In the genomic region with DNA sequence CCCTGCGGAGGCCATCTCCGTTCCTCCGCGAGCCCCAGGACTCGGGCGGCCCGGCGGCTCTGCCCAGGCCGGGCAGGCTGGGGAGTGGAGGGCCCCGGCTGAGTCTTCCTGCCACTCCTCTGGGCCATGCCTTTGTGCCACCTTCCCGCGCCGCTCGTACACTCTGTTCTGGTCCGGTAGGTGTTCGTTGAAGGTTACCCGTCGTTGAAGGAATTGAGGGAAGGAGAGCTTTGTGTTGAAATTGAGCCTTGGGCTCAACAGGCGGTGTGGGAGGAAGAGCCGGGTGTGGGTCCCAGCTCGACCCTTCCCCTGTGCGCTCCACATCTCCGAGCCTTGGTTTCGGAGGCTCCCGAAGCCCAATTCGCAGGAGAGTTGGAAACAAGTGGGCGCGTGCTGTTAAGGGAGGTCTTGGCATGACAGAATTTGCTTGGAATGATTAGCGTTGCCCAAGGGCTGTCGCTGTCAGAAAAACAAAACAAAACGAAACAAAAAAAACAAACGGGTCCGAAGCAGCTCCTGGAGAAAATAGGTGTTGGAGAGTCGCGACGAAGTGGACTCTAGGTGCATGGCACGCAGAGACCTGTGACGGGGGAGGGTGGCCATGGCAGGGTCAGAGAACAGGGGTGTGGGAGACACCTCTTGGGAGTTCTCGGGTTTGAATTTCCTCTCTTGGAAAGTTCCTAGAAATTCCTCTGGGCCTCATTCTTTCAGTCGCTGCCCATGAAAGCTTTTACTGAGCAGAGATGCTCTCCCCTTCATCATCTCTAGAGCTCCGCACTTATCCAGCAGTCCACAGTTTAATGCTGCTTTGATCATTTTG, we compare ENCODE assay signal across 8 cellular contexts. TPM values are rescaled to one million over a fixed set of nuclear protein-coding genes. Genes with fewer than 3 reads are reported as not detected.
DNase-seq lines count a peak whose midpoint lies in the region; ATAC-seq, FAIRE-seq and TF ChIP-seq lines count a peak whose summit lies in the region.

No MANE protein-coding gene starts in this region.

- in situ Hi-C loops in HepG2 (cut with HindIII; ENCODE audit: extremely low pct_ligation_motif_present, low pct_unique_long_range_greater_than_20kb), result loop anchor here (25.0 kb wide), 1 partner anchor 1306 kb away; the partner anchor contains the start of genes MZT2B, SMPD4 and TUBA3E

- TF ChIP-seq EP300 in HepG2 (IDR thresholded peaks at IDR 0.05; ENCODE audit: low read depth in 2 of 2, low read length in 2 of 2), result no peak
- TF ChIP-seq EP300 in HepG2 (CRISPR knock-in tag; IDR thresholded peaks at IDR 0.05; ENCODE audit: borderline replicate concordance), result no peak

- peak overlapping the region; percentile 97 to 99 (median 98) for H3K4me3 Mint-ChIP-seq in brain

- H3K4me1 ChIP-seq in DND-41 (ENCODE audit: insufficient read depth, low read length) (peaks cover 51% of the 10 kb centered on the region), HUES6 (ENCODE audit: control insufficient read depth, insufficient read depth, low read length) (peaks cover 12% of the 10 kb centered on the region; the same call in 1 of the 2 replicates), HepG2 (ENCODE audit: insufficient read depth, low read length) (peaks cover 49% of the 10 kb centered on the region), thyroid gland (peaks cover 24 to 44% of the 10 kb centered on the region in 2 donors)

- H3K9ac ChIP-seq in DND-41 (ENCODE audit: low read depth, low read length) (peak overlapping the region; percentile 99), HUES6 (ENCODE audit: low read length) (peak overlapping the region; percentile 99), HepG2 (ENCODE audit: insufficient read depth, low read depth, low read length) (peak overlapping the region; percentile 97)

- H3K4me2 ChIP-seq in DND-41 (ENCODE audit: insufficient read depth, low read length) (peak overlapping the region; percentile 87), HepG2 (ENCODE audit: low read depth, low read length) (peak overlapping the region; percentile 79)

- peak overlapping the region; percentile 94 to 98 (median 96) for H3K27ac Mint-ChIP-seq in brain

- no peak for FAIRE-seq in HepG2 (lab: Jason Lieb, UNC)

- ATAC-seq in DND-41 (ENCODE audit: insufficient read depth, low read depth) (peak; percentile 33), GM21423 (IDR thresholded peaks at IDR 0.05; ENCODE audit: unreplicated experiment) (peak; percentile 23), HepG2 (peak; percentile 45), GM21526 (IDR thresholded peaks at IDR 0.05; ENCODE audit: low FRiP score, unreplicated experiment) (no peak)

- TF ChIP-seq POLR2A in HepG2 (IDR thresholded peaks at IDR 0.05; ENCODE audit: insufficient read depth in 1 of 2, low read depth in 2 of 2, low read length in 2 of 2), result no peak
- no peak for TF ChIP-seq POLR2A in thyroid gland (IDR thresholded peaks at IDR 0.05)

- TF ChIP-seq CTCF in DND-41 (IDR thresholded peaks at IDR 0.05; ENCODE audit: borderline replicate concordance, extremely low read depth, low read length, poor library complexity, severe bottlenecking) (no peak), brain (conservative IDR thresholded peaks at IDR 0.05) (no peak), HepG2 (CRISPR knock-in tag; IDR thresholded peaks at IDR 0.05) (no peak), thyroid gland (IDR thresholded peaks at IDR 0.05) (no peak)

- under 1% methylated on average over 31 of the region's 41 CpGs for WGBS in HepG2 (ENCODE audit: low lambda C conversion rate)
- 1 to 2% methylated on average over 30 to 32 of the region's 41 CpGs for WGBS in thyroid gland, 2 donors

- H2AFZ ChIP-seq in DND-41 (ENCODE audit: low read depth, low read length) (peak overlapping the region; percentile 98), HepG2 (ENCODE audit: low read length) (no peak overlapping the region)

- H4K20me1 ChIP-seq in DND-41 (ENCODE audit: insufficient read depth, low read length) (peaks cover 57% of the 10 kb centered on the region), HepG2 (ENCODE audit: insufficient read depth, low read length) (peaks cover 3% of the 10 kb centered on the region; the same call in 1 of the 2 replicates)

- peaks cover 3% of the 10 kb centered on the region for H3K27me3 Mint-ChIP-seq in brain

- DNase-seq in DND-41, result no peak
- DNase-seq in HepG2 (ENCODE audit: low spot score), result peak; percentile 29
- DNase-seq in thyroid gland, result peak; percentile 51 to 63
- DNase-seq in superior temporal gyrus (ENCODE audit: extremely low spot score), result no peak

- peaks cover 14% of the 10 kb centered on the region for H3K36me3 Mint-ChIP-seq in brain

- TSS peak; percentile 69 for BruUV-seq in HepG2 (replicated peaks; lab: Mats Ljungman, UMichigan)

- no peaks in the 10 kb centered on the region for H3K9me3 ChIP-seq in DND-41 (ENCODE audit: insufficient read depth, low read length, severe bottlenecking)
- H3K9me3 ChIP-seq in HUES6 (ENCODE audit: control insufficient read depth, insufficient read depth, low read depth, low read length), result no peaks in the 10 kb centered on the region
- H3K9me3 ChIP-seq in HepG2 (ENCODE audit: low read length), result no peaks in the 10 kb centered on the region
- no peaks in the 10 kb centered on the region for H3K9me3 ChIP-seq in thyroid gland

- H3K9me3 Mint-ChIP-seq in brain, result peaks cover 0 to 3% (median 0%) of the 10 kb centered on the region in 5 experiments

- intact Hi-C loops in HepG2 (cut with micrococcal nuclease; ENCODE audit: unreplicated experiment) (loop anchor here (2.0 to 10.0 kb wide), 4 partner anchors 34 to 339 kb away; partner anchors contain the start of gene CCDC74A), thyroid gland (cut with DNase I) (no loop called here)

- H3K79me2 ChIP-seq in DND-41 (ENCODE audit: insufficient read depth, low read length), result peaks cover 96% of the 10 kb centered on the region
- peaks cover 73% of the 10 kb centered on the region for H3K79me2 ChIP-seq in HepG2 (ENCODE audit: insufficient read depth, low read length)

- POLR2A ChIA-PET in HepG2 (lab: Yijun Ruan, JAX), result interaction anchor here (0.7 to 1.4 kb wide), 5 partner anchors 9 to 400 kb away, joined by 3 to 8 read pairs (median 4); partner anchors contain the start of gene FAM168B

- peaks cover 39% of the 10 kb centered on the region for H3K4me1 Mint-ChIP-seq in brain

- H3K27me3 ChIP-seq in DND-41 (ENCODE audit: insufficient read depth, low read length, poor library complexity), result no peaks in the 10 kb centered on the region
- no peaks in the 10 kb centered on the region for H3K27me3 ChIP-seq in HUES6 (ENCODE audit: control insufficient read depth, insufficient read depth, low read length)
- H3K27me3 ChIP-seq in HepG2 (ENCODE audit: control insufficient read depth in 1 of 2, insufficient read depth in 2 of 2, low read length in 2 of 2), result no peaks in the 10 kb centered on the region; a peak in 1 of 5 replicates
- no peaks in the 10 kb centered on the region for H3K27me3 ChIP-seq in thyroid gland

- CTCF ChIA-PET in HepG2 (lab: Yijun Ruan, JAX; ENCODE audit: low intra/inter-chr PET ratio, low total read pairs), result interaction anchor here (1.6 to 2.3 kb wide), 2 partner anchors 80 to 340 kb away, joined by 9 to 14 read pairs; no protein-coding TSS in a partner anchor

- H3K36me3 ChIP-seq in DND-41 (ENCODE audit: insufficient read depth, low read length) (peaks cover 39% of the 10 kb centered on the region), HUES6 (ENCODE audit: control insufficient read depth, insufficient read depth, low read length) (peaks cover 24% of the 10 kb centered on the region), HepG2 (replicated peaks in 1 of 2; ENCODE audit: control insufficient read depth in 1 of 2, insufficient read depth in 2 of 2, low read length in 2 of 2) (peaks cover 0 to 19% of the 10 kb centered on the region in 2 experiments; a peak in 4 of 5 replicates), thyroid gland (no peaks in the 10 kb centered on the region)

- H3K4me3 ChIP-seq in DND-41 (ENCODE audit: low read depth in 1 of 2, low read length in 2 of 2), result peak overlapping the region; percentile 73 to 91
- H3K4me3 ChIP-seq in HUES6 (ENCODE audit: low read depth, low read length), result peak overlapping the region; percentile 100
- peak overlapping the region; percentile 90 to 98 (median 91) for H3K4me3 ChIP-seq in HepG2 (replicated peaks in 1 of 3; ENCODE audit: insufficient read depth in 1 of 3, low read depth in 2 of 3, low read length in 3 of 3)
- H3K4me3 ChIP-seq in thyroid gland (replicated peaks in 1 of 3), result peak overlapping the region; percentile 21 to 80 (median 67)

- H3K27ac ChIP-seq in DND-41 (ENCODE audit: low read length) (peak overlapping the region; percentile 100), HUES6 (ENCODE audit: low read depth, low read length) (peak overlapping the region; percentile 98), HepG2 (ENCODE audit: extremely low read length, insufficient read depth, low read length) (peak overlapping the region; percentile 83), thyroid gland (peak overlapping the region; percentile 71 to 93 (median 75))

- no peak for TF ChIP-seq RAD21 in HepG2 (CRISPR knock-in tag; IDR thresholded peaks at IDR 0.05)

RNA-seq across cellular contexts. Expression of gene MZT2A, which starts 1.2 kb away (rescaled TPM):
- polyA plus RNA-seq in brain (ENCODE audit: insufficient read depth, low read depth, low replicate concordance) (191 TPM), HepG2 (2011; rRNA removed) (205 and 221 TPM in 2 replicates)
- total RNA-seq in HepG2 (2016; rRNA removed; fragmentation: Illumina TruSeq; extraction: Trizol) (291 and 349 TPM in 2 replicates), thyroid gland (100 to 1,000 TPM in 2 of 4 donors, 10 to 100 TPM in 2; 60.6 to 116 (median 91.8) TPM)
- 428 and 487 TPM in 2 replicates for total RNA-seq in HepG2 (2016; cell fraction: cytosol; rRNA removed; fragmentation: Illumina TruSeq; extraction: Trizol; ENCODE audit: low read depth)
- total RNA-seq in HepG2 (2016; cell fraction: insoluble cytoplasmic fraction; rRNA removed; fragmentation: Illumina TruSeq; extraction: Trizol), result 289 and 347 TPM in 2 replicates
- 466 and 543 TPM in 2 replicates for total RNA-seq in HepG2 (2016; cell fraction: membrane; rRNA removed; fragmentation: Illumina TruSeq; extraction: Trizol)
- 119 and 151 TPM in 2 replicates for total RNA-seq in HepG2 (2016; cell fraction: nucleus; rRNA removed; fragmentation: Illumina TruSeq; extraction: Trizol)
- 115 and 305 TPM in 2 replicates for polyA plus RNA-seq in HepG2 (2011; cell fraction: cytosol; rRNA removed)
- polyA plus RNA-seq in HepG2 (2011; cell fraction: nucleus; rRNA removed), result 112 and 128 TPM in 2 replicates
- 143 and 187 TPM in 2 replicates for polyA plus RNA-seq in HepG2 (2012)
- polyA plus RNA-seq in HepG2 (2016; cell fraction: cytosol; fragmentation: Illumina TruSeq; extraction: Trizol; ENCODE audit: low read depth), result 374 and 433 TPM in 2 replicates
- polyA plus RNA-seq in HepG2 (2016; cell fraction: insoluble cytoplasmic fraction; fragmentation: Illumina TruSeq; extraction: Trizol; ENCODE audit: low read depth), result 239 and 240 TPM in 2 replicates
- 346 and 362 TPM in 2 replicates for polyA plus RNA-seq in HepG2 (2016; cell fraction: membrane; fragmentation: Illumina TruSeq; extraction: Trizol; ENCODE audit: low read depth)
- polyA plus RNA-seq in HepG2 (2016; cell fraction: nucleus; fragmentation: Illumina TruSeq; extraction: Trizol; ENCODE audit: insufficient read depth, low read depth), result 193 and 199 TPM in 2 replicates
- polyA minus RNA-seq in HepG2 (2011; rRNA and poly(A)+ RNA removed; ENCODE audit: low replicate concordance), result 27.1 and 58.6 TPM in 2 replicates
- polyA minus RNA-seq in HepG2 (2011; cell fraction: cytosol; rRNA and poly(A)+ RNA removed), result 43.0 and 50.7 TPM in 2 replicates
- 27.1 and 31.8 TPM in 2 replicates for polyA minus RNA-seq in HepG2 (2011; cell fraction: nucleus; rRNA and poly(A)+ RNA removed)

RNA-seq across cellular contexts. Expression of gene TUBA3D, which starts 17.5 kb away (rescaled TPM):
- 0.36 TPM for polyA plus RNA-seq in brain (ENCODE audit: insufficient read depth, low read depth, low replicate concordance)
- not detected in 2 replicates for total RNA-seq in HepG2 (2016; rRNA removed; fragmentation: Illumina TruSeq; extraction: Trizol)
- not detected in 2 replicates for total RNA-seq in HepG2 (2016; cell fraction: cytosol; rRNA removed; fragmentation: Illumina TruSeq; extraction: Trizol; ENCODE audit: low read depth)
- total RNA-seq in HepG2 (2016; cell fraction: insoluble cytoplasmic fraction; rRNA removed; fragmentation: Illumina TruSeq; extraction: Trizol), result not detected in 2 replicates
- not detected in 2 replicates for total RNA-seq in HepG2 (2016; cell fraction: membrane; rRNA removed; fragmentation: Illumina TruSeq; extraction: Trizol)
- total RNA-seq in HepG2 (2016; cell fraction: nucleus; rRNA removed; fragmentation: Illumina TruSeq; extraction: Trizol), result not detected in 2 replicates
- polyA plus RNA-seq in HepG2 (2011; rRNA removed), result not detected in 2 replicates
- not detected in 2 replicates for polyA plus RNA-seq in HepG2 (2011; cell fraction: cytosol; rRNA removed)
- polyA plus RNA-seq in HepG2 (2011; cell fraction: nucleus; rRNA removed), result not detected in 2 replicates
- 0.15 and 0.28 TPM in 2 replicates for polyA plus RNA-seq in HepG2 (2012)
- polyA plus RNA-seq in HepG2 (2016; cell fraction: cytosol; fragmentation: Illumina TruSeq; extraction: Trizol; ENCODE audit: low read depth), result not detected in 2 replicates
- polyA plus RNA-seq in HepG2 (2016; cell fraction: insoluble cytoplasmic fraction; fragmentation: Illumina TruSeq; extraction: Trizol; ENCODE audit: low read depth), result not detected in 2 replicates
- not detected in 2 replicates for polyA plus RNA-seq in HepG2 (2016; cell fraction: membrane; fragmentation: Illumina TruSeq; extraction: Trizol; ENCODE audit: low read depth)
- polyA plus RNA-seq in HepG2 (2016; cell fraction: nucleus; fragmentation: Illumina TruSeq; extraction: Trizol; ENCODE audit: insufficient read depth, low read depth), result not detected in 2 replicates
- 0.09 TPM in 1 of 2 replicates, not detected in the other for polyA minus RNA-seq in HepG2 (2011; rRNA and poly(A)+ RNA removed; ENCODE audit: low replicate concordance)
- polyA minus RNA-seq in HepG2 (2011; cell fraction: cytosol; rRNA and poly(A)+ RNA removed), result not detected in 2 replicates
- not detected in 2 replicates for polyA minus RNA-seq in HepG2 (2011; cell fraction: nucleus; rRNA and poly(A)+ RNA removed)
- 1 to 10 TPM in 1 of 4 donors, not detected in 3; 1.3 TPM for total RNA-seq in thyroid gland

RNA-seq across cellular contexts. Expression of gene CCDC74A, which starts 34.3 kb away (rescaled TPM):
- polyA plus RNA-seq in brain (ENCODE audit: insufficient read depth, low read depth, low replicate concordance), result 32.3 TPM
- 0.15 TPM in 1 of 2 replicates, not detected in the other for total RNA-seq in HepG2 (2016; rRNA removed; fragmentation: Illumina TruSeq; extraction: Trizol)
- total RNA-seq in HepG2 (2016; cell fraction: cytosol; rRNA removed; fragmentation: Illumina TruSeq; extraction: Trizol; ENCODE audit: low read depth), result 0.35 and 0.40 TPM in 2 replicates
- total RNA-seq in HepG2 (2016; cell fraction: insoluble cytoplasmic fraction; rRNA removed; fragmentation: Illumina TruSeq; extraction: Trizol), result 0.15 TPM in 1 of 2 replicates, not detected in the other
- total RNA-seq in HepG2 (2016; cell fraction: membrane; rRNA removed; fragmentation: Illumina TruSeq; extraction: Trizol), result 0.28 and 0.46 TPM in 2 replicates
- total RNA-seq in HepG2 (2016; cell fraction: nucleus; rRNA removed; fragmentation: Illumina TruSeq; extraction: Trizol), result not detected in 2 replicates
- polyA plus RNA-seq in HepG2 (2011; rRNA removed), result 0.17 and 0.18 TPM in 2 replicates
- 0.04 TPM in 1 of 2 replicates, not detected in the other for polyA plus RNA-seq in HepG2 (2011; cell fraction: cytosol; rRNA removed)
- 0.57 and 0.92 TPM in 2 replicates for polyA plus RNA-seq in HepG2 (2011; cell fraction: nucleus; rRNA removed)
- not detected in 2 replicates for polyA plus RNA-seq in HepG2 (2012)
- polyA plus RNA-seq in HepG2 (2016; cell fraction: cytosol; fragmentation: Illumina TruSeq; extraction: Trizol; ENCODE audit: low read depth), result 0.22 and 0.25 TPM in 2 replicates
- polyA plus RNA-seq in HepG2 (2016; cell fraction: insoluble cytoplasmic fraction; fragmentation: Illumina TruSeq; extraction: Trizol; ENCODE audit: low read depth), result not detected in 2 replicates
- polyA plus RNA-seq in HepG2 (2016; cell fraction: membrane; fragmentation: Illumina TruSeq; extraction: Trizol; ENCODE audit: low read depth), result 0.19 and 0.52 TPM in 2 replicates
- 0.51 TPM in 1 of 2 replicates, not detected in the other for polyA plus RNA-seq in HepG2 (2016; cell fraction: nucleus; fragmentation: Illumina TruSeq; extraction: Trizol; ENCODE audit: insufficient read depth, low read depth)
- 0.14 and 0.47 TPM in 2 replicates for polyA minus RNA-seq in HepG2 (2011; rRNA and poly(A)+ RNA removed; ENCODE audit: low replicate concordance)
- polyA minus RNA-seq in HepG2 (2011; cell fraction: cytosol; rRNA and poly(A)+ RNA removed), result not detected in 2 replicates
- 0.62 TPM in 1 of 2 replicates, not detected in the other for polyA minus RNA-seq in HepG2 (2011; cell fraction: nucleus; rRNA and poly(A)+ RNA removed)
- 10 to 100 TPM in 2 of 4 donors, 1 to 10 TPM in 2; 3.3 to 21.6 (median 9.4) TPM for total RNA-seq in thyroid gland

Comparison
In these comparisons a context has a peak if more than half of its experiments do, and no peak if none do; other contexts are left out.
1. DNase-seq: peak in HepG2 (single experiment) and thyroid gland (2 of 2); none in DND-41 (single experiment) and superior temporal gyrus (single experiment).
2. Peak in every context shown above with its lines, with median percentiles within 50 percentile points of each other: H3K27ac ChIP-seq, H3K4me3 ChIP-seq and H3K9ac ChIP-seq.